14 cellular contexts compared by ENCODE assay signal in genomic region chr3:26623409-26624208, GRCh38. TPM values are rescaled to one million over a fixed set of nuclear protein-coding genes. Genes with fewer than 3 reads are reported as not detected.
DNase-seq lines count a peak whose midpoint lies in the region; ATAC-seq and TF ChIP-seq lines count a peak whose summit lies in the region.
"Had no signal": no experiment of that assay in that cellular context is flagged by ENCODE, and none has a peak within 500 bp of the region (broad histone marks: within the 10 kb centered on the region; RNA-seq: fewer than 3 reads in every experiment).

No MANE protein-coding gene starts in this region.

- TF ChIP-seq CTCF in foreskin keratinocyte (conservative IDR thresholded peaks at IDR 0.05), result no peak
- TF ChIP-seq CTCF in foreskin fibroblast (IDR thresholded peaks at IDR 0.05; ENCODE audit: low read depth, low read length), result no peak

- no peak overlapping the region for H3K9ac ChIP-seq in BLaER1 treated with 17β-estradiol and CSF1 and Interleukin-3, amounts not matched to agents 10 nM and 100 nM
- H3K9ac ChIP-seq in HUES6 (ENCODE audit: low read length), result peak overlapping the region; percentile 34

- H3K27me3 Mint-ChIP-seq in activated T-cell treated with anti-CD3 and anti-CD28 coated beads, Interleukin-2, amount 50 U/mL, for 24 hours, result peaks cover 47% of the 10 kb centered on the region

- DNase-seq in foreskin keratinocyte (no peak), inferior parietal cortex (ENCODE audit: extremely low spot score) (no peak), foreskin fibroblast (no peak)
- DNase-seq in activated T-cell treated with anti-CD3 and anti-CD28 coated beads, Interleukin-2, amount 50 U/mL, for 24 hours, result no peak
- DNase-seq: activated CD8-positive, alpha-beta memory T cell treated with anti-CD3 and anti-CD28 coated beads, Interleukin-2, amount 10 ng/mL, durations not matched to agents 7 days and 5 days; activated naive CD8-positive, alpha-beta T cell treated with anti-CD3 and anti-CD28 coated beads, Interleukin-2, amount 50 U/mL, for 24 hours; CD4-positive, alpha-beta T cell; effector CD8-positive, alpha-beta T cell; Peyer's patch had no signal

- peak overlapping the region; percentile 73 to 98 (median 92) for H3K4me2 ChIP-seq in BLaER1 treated with 17β-estradiol and CSF1 and Interleukin-3, amounts not matched to agents 10 nM and 100 nM

- peak overlapping the region; percentile 50 for H2AFZ ChIP-seq in neuron (ENCODE audit: low read depth, low read length)

- H3K4me1 Mint-ChIP-seq in activated T-cell treated with anti-CD3 and anti-CD28 coated beads, Interleukin-2, amount 50 U/mL, for 24 hours (ENCODE audit: low read depth), result peaks cover 1% of the 10 kb centered on the region
- H3K4me1 Mint-ChIP-seq: activated CD8-positive, alpha-beta memory T cell treated with anti-CD3 and anti-CD28 coated beads, Interleukin-2, amount 10 ng/mL, durations not matched to agents 7 days and 5 days; activated naive CD8-positive, alpha-beta T cell treated with anti-CD3 and anti-CD28 coated beads, Interleukin-2, amount 50 U/mL, for 24 hours had no signal

- peaks cover 0 to 32% (median 9%) of the 10 kb centered on the region in 11 experiments; a peak in 14 of 22 replicates for H3K9me3 ChIP-seq in BLaER1 treated with 17β-estradiol and CSF1 and Interleukin-3, amounts not matched to agents 10 nM and 100 nM (replicated peaks in 1 of 11)
- H3K9me3 ChIP-seq in HUES6 (ENCODE audit: control insufficient read depth, insufficient read depth, low read depth, low read length) (no peaks in the 10 kb centered on the region), neuron (ENCODE audit: low read length) (no peaks in the 10 kb centered on the region)
- H3K9me3 ChIP-seq: Peyer's patch had no signal

- no peak overlapping the region for H3K27ac Mint-ChIP-seq in activated T-cell treated with anti-CD3 and anti-CD28 coated beads, Interleukin-2, amount 50 U/mL, for 24 hours
- H3K27ac Mint-ChIP-seq: activated CD8-positive, alpha-beta memory T cell treated with anti-CD3 and anti-CD28 coated beads, Interleukin-2, amount 10 ng/mL, durations not matched to agents 7 days and 5 days; activated naive CD8-positive, alpha-beta T cell treated with anti-CD3 and anti-CD28 coated beads, Interleukin-2, amount 50 U/mL, for 24 hours; CD4-positive, alpha-beta T cell had no signal

- no peak overlapping the region for H3K4me3 Mint-ChIP-seq in activated T-cell treated with anti-CD3 and anti-CD28 coated beads, Interleukin-2, amount 50 U/mL, for 24 hours
- H3K4me3 Mint-ChIP-seq: activated CD8-positive, alpha-beta memory T cell treated with anti-CD3 and anti-CD28 coated beads, Interleukin-2, amount 10 ng/mL, durations not matched to agents 7 days and 5 days; activated naive CD8-positive, alpha-beta T cell treated with anti-CD3 and anti-CD28 coated beads, Interleukin-2, amount 50 U/mL, for 24 hours; CD4-positive, alpha-beta T cell had no signal

- peaks cover 12 to 33% (median 24%) of the 10 kb centered on the region in 10 experiments; a peak in 17 of 20 replicates for H3K4me1 ChIP-seq in BLaER1 treated with 17β-estradiol and CSF1 and Interleukin-3, amounts not matched to agents 10 nM and 100 nM
- H3K4me1 ChIP-seq in HUES6 (ENCODE audit: control insufficient read depth, insufficient read depth, low read length) (peaks cover 11% of the 10 kb centered on the region), foreskin keratinocyte (no peaks in the 10 kb centered on the region), neuron (ENCODE audit: insufficient read depth, low read length) (peaks cover 12% of the 10 kb centered on the region)
- H3K4me1 ChIP-seq: Peyer's patch had no signal

- H3K27ac ChIP-seq in BLaER1 treated with 17β-estradiol and CSF1 and Interleukin-3, amounts not matched to agents 10 nM and 100 nM, result no peak overlapping the region
- no peak overlapping the region for H3K27ac ChIP-seq in HUES6 (ENCODE audit: low read depth, low read length)
- no peak overlapping the region for H3K27ac ChIP-seq in foreskin keratinocyte
- H3K27ac ChIP-seq: Peyer's patch had no signal

- H3K36me3 ChIP-seq in BLaER1 treated with 17β-estradiol and CSF1 and Interleukin-3, amounts not matched to agents 10 nM and 100 nM, result no peaks in the 10 kb centered on the region; a peak in 1 of 22 replicates
- H3K36me3 ChIP-seq in HUES6 (ENCODE audit: control insufficient read depth, insufficient read depth, low read length) (no peaks in the 10 kb centered on the region), neuron (ENCODE audit: insufficient read depth, low read length) (no peaks in the 10 kb centered on the region)
- H3K36me3 ChIP-seq: Peyer's patch had no signal

- H3K9me3 Mint-ChIP-seq in activated T-cell treated with anti-CD3 and anti-CD28 coated beads, Interleukin-2, amount 50 U/mL, for 24 hours, result no peaks in the 10 kb centered on the region
- H3K9me3 Mint-ChIP-seq: activated naive CD8-positive, alpha-beta T cell treated with anti-CD3 and anti-CD28 coated beads, Interleukin-2, amount 50 U/mL, for 24 hours; CD4-positive, alpha-beta T cell had no signal

- H3K27me3 ChIP-seq in BLaER1 treated with 17β-estradiol and CSF1 and Interleukin-3, amounts not matched to agents 10 nM and 100 nM, result peaks cover 62 to 87% (median 73%) of the 10 kb centered on the region in 11 experiments
- H3K27me3 ChIP-seq in HUES6 (ENCODE audit: control insufficient read depth, insufficient read depth, low read length), result peaks cover 90% of the 10 kb centered on the region
- H3K27me3 ChIP-seq in foreskin keratinocyte, result peaks cover 87% of the 10 kb centered on the region
- peaks cover 54% of the 10 kb centered on the region for H3K27me3 ChIP-seq in neuron (ENCODE audit: insufficient read depth, low read length)
- H3K27me3 ChIP-seq: Peyer's patch had no signal

- ATAC-seq in foreskin keratinocyte (peak; percentile 10), GM18870 (IDR thresholded peaks at IDR 0.05; ENCODE audit: unreplicated experiment) (no peak)

- H4K20me1 ChIP-seq in BLaER1 treated with 17β-estradiol and CSF1 and Interleukin-3, amounts not matched to agents 10 nM and 100 nM, result peaks cover 0 to 32% (median 10%) of the 10 kb centered on the region in 11 experiments; a peak in 13 of 22 replicates

- peak overlapping the region; percentile 43 to 67 (median 59) for H3K4me3 ChIP-seq in BLaER1 treated with 17β-estradiol and CSF1 and Interleukin-3, amounts not matched to agents 10 nM and 100 nM
- peak overlapping the region; percentile 63 for H3K4me3 ChIP-seq in HUES6 (ENCODE audit: low read depth, low read length)
- H3K4me3 ChIP-seq in neuron (ENCODE audit: low read length), result no peak overlapping the region
- H3K4me3 ChIP-seq in foreskin fibroblast (ENCODE audit: low read depth in 1 of 2, low read length in 2 of 2), result no peak overlapping the region

- H3K36me3 Mint-ChIP-seq in activated T-cell treated with anti-CD3 and anti-CD28 coated beads, Interleukin-2, amount 50 U/mL, for 24 hours (ENCODE audit: low read depth), result no peaks in the 10 kb centered on the region
- H3K36me3 Mint-ChIP-seq: activated CD8-positive, alpha-beta memory T cell treated with anti-CD3 and anti-CD28 coated beads, Interleukin-2, amount 10 ng/mL, durations not matched to agents 7 days and 5 days had no signal

RNA-seq across cellular contexts. Expression of gene LRRC3B, which starts 1.0 kb away (rescaled TPM):
- not detected in 2 replicates for total RNA-seq in foreskin keratinocyte
- not detected in 2 replicates for polyA plus RNA-seq in foreskin keratinocyte
- total RNA-seq: activated CD8-positive, alpha-beta memory T cell treated with anti-CD3 and anti-CD28 coated beads, Interleukin-2, amount 10 ng/mL, durations not matched to agents 7 days and 5 days; CD4-positive, alpha-beta T cell; M059J; Peyer's patch had no signal

Comparison
In these comparisons a context has a peak if more than half of its experiments do, and no peak if none do; other contexts are left out.
1. H3K4me3 ChIP-seq: peak in BLaER1 treated with 17β-estradiol and CSF1 and Interleukin-3, amounts not matched to agents 10 nM and 100 nM (10 of 10) and HUES6 (single experiment); none in neuron (single experiment) and foreskin fibroblast (0 of 2).